ENCODE assay signal across 11 cellular contexts in the genomic region with DNA sequence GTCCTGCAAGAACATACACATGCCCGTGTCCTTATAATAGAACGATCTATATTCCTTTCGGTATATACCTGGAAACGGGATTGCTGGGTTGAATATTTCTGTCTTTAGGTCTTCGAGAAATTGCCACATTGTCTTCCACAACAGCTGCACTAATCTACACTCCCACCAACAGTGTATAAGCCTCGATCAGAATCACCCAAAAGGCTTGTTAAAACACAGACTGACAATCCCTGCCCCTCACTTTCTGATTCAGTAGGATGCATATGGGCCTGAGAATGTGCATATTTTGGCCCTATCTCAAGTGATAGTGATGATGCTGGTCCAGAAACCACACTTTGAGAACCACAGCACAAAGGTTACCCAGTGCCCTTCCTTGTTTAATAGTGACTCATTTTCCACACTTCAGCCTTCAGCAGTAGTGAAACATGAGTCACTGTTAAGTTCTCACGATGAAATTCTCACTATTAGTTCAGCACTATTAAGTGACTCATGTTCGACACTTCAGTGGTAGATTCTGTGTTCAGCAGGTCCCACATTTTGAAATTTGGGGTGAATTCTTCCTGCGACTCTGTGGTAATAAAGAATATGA.
DNase-seq lines count a peak whose midpoint lies in the region; ATAC-seq and TF ChIP-seq lines count a peak whose summit lies in the region.
"Had no signal": no experiment of that assay in that cellular context is flagged by ENCODE, and none has a peak within 500 bp of the region (broad histone marks: within the 10 kb centered on the region; RNA-seq: fewer than 3 reads in every experiment).

No MANE protein-coding gene starts in this region.

- DNase-seq in GM12864 (ENCODE audit: low read depth) (peak; percentile 21), epithelial cell of esophagus (ENCODE audit: low read depth) (peak; percentile 1), DMS114 treated with DMSO at 0.1 percent for 48 hours (lab: John Stamatoyannopoulos, UW; ENCODE audit: unreplicated experiment) (no peak)
- DNase-seq in stimulated activated naive CD4-positive, alpha-beta T cell (lab: John Stamatoyannopoulos, UW) = no peak
- DNase-seq: DND-41; natural killer cell; stimulated activated CD4-positive, alpha-beta T cell treated with anti-CD3 and anti-CD28 coated beads, Interleukin-2, amount 100 ng/mL, for 48 hours had no signal

- TF ChIP-seq CTCF in GM12864 (IDR thresholded peaks at IDR 0.05; ENCODE audit: low read depth, low read length, missing control alignments) = no peak
- no peak for TF ChIP-seq CTCF in epithelial cell of esophagus (IDR thresholded peaks at IDR 0.05; ENCODE audit: insufficient read depth, low read depth, low read length, missing control alignments)

- ATAC-seq in GM19035 (IDR thresholded peaks at IDR 0.05; ENCODE audit: unreplicated experiment) = peak; percentile 68
- ATAC-seq in HG03354 (IDR thresholded peaks at IDR 0.05; ENCODE audit: poor library complexity, severe bottlenecking, unreplicated experiment) = peak; percentile 58
- ATAC-seq in esophagus mucosa = no peak
- no peak for ATAC-seq in GM21723 (IDR thresholded peaks at IDR 0.05; ENCODE audit: unreplicated experiment)
- ATAC-seq: natural killer cell had no signal

- H3K4me3 ChIP-seq in GM12864 (ENCODE audit: low read depth, low read length) (no peak overlapping the region), epithelial cell of esophagus (ENCODE audit: low read length) (no peak overlapping the region)

Comparison
In these comparisons a context has a peak if more than half of its experiments do, and no peak if none do; other contexts are left out.
1. DNase-seq: peak in GM12864 (single experiment) and epithelial cell of esophagus (single experiment); none in DMS114 treated with DMSO at 0.1 percent for 48 hours (single experiment) and stimulated activated naive CD4-positive, alpha-beta T cell (0 of 6).
2. ATAC-seq: peak in GM19035 (single experiment) and HG03354 (single experiment); none in esophagus mucosa (single experiment) and GM21723 (single experiment).